1 cellular context compared by ENCODE assay signal in the genomic region with DNA sequence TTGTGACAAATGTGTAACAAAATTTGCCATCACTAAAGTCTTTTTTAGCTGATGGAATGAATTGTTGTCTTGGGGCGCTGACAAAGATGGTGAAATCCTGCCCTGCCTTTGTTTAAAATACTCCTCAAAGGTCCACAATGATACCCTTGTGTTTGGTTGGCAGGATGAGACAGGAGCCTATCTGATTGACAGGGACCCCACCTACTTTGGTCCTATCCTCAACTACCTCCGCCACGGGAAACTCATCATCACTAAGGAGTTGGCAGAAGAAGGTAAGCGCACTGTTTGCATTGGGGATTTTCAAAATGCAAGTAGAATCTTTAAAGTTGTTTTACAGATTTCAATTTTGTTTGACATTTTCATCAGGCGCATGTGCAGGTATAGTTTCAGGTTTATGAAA.
TF ChIP-seq lines count a peak whose summit lies in the region.

No MANE protein-coding gene starts in this region.

TF ChIP-seq in GM23338, 12 proteins besides CTCF, POLR2A, EP300 and RAD21 (continued from another document):
- TF ChIP-seq, protein P1, sequence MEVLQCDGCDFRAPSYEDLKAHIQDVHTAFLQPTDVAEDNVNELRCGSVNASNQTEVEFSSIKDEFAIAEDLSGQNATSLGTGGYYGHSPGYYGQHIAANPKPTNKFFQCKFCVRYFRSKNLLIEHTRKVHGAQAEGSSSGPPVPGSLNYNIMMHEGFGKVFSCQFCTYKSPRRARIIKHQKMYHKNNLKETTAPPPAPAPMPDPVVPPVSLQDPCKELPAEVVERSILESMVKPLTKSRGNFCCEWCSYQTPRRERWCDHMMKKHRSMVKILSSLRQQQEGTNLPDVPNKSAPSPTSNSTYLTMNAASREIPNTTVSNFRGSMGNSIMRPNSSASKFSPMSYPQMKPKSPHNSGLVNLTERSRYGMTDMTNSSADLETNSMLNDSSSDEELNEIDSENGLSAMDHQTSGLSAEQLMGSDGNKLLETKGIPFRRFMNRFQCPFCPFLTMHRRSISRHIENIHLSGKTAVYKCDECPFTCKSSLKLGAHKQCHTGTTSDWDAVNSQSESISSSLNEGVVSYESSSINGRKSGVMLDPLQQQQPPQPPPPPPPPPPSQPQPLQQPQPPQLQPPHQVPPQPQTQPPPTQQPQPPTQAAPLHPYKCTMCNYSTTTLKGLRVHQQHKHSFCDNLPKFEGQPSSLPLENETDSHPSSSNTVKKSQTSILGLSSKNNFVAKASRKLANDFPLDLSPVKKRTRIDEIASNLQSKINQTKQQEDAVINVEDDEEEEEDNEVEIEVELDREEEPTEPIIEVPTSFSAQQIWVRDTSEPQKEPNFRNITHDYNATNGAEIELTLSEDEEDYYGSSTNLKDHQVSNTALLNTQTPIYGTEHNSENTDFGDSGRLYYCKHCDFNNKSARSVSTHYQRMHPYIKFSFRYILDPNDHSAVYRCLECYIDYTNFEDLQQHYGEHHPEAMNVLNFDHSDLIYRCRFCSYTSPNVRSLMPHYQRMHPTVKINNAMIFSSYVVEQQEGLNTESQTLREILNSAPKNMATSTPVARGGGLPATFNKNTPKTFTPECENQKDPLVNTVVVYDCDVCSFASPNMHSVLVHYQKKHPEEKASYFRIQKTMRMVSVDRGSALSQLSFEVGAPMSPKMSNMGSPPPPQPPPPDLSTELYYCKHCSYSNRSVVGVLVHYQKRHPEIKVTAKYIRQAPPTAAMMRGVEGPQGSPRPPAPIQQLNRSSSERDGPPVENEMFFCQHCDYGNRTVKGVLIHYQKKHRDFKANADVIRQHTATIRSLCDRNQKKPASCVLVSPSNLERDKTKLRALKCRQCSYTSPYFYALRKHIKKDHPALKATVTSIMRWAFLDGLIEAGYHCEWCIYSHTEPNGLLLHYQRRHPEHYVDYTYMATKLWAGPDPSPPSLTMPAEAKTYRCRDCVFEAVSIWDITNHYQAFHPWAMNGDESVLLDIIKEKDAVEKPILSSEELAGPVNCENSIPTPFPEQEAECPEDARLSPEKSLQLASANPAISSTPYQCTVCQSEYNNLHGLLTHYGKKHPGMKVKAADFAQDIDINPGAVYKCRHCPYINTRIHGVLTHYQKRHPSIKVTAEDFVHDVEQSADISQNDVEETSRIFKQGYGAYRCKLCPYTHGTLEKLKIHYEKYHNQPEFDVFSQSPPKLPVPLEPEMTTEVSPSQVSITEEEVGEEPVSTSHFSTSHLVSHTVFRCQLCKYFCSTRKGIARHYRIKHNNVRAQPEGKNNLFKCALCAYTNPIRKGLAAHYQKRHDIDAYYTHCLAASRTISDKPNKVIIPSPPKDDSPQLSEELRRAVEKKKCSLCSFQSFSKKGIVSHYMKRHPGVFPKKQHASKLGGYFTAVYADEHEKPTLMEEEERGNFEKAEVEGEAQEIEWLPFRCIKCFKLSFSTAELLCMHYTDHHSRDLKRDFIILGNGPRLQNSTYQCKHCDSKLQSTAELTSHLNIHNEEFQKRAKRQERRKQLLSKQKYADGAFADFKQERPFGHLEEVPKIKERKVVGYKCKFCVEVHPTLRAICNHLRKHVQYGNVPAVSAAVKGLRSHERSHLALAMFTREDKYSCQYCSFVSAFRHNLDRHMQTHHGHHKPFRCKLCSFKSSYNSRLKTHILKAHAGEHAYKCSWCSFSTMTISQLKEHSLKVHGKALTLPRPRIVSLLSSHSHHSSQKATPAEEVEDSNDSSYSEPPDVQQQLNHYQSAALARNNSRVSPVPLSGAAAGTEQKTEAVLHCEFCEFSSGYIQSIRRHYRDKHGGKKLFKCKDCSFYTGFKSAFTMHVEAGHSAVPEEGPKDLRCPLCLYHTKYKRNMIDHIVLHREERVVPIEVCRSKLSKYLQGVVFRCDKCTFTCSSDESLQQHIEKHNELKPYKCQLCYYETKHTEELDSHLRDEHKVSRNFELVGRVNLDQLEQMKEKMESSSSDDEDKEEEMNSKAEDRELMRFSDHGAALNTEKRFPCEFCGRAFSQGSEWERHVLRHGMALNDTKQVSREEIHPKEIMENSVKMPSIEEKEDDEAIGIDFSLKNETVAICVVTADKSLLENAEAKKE (CRISPR knock-in tag; IDR thresholded peaks at IDR 0.05), result no peak
- TF ChIP-seq ZNF331 (CRISPR knock-in tag; IDR thresholded peaks at IDR 0.05; ENCODE audit: low read depth), result no peak
- no peak for TF ChIP-seq EZH2phosphoT487 (IDR thresholded peaks at IDR 0.05; ENCODE audit: unreplicated experiment)
- TF ChIP-seq STAT1 (IDR thresholded peaks at IDR 0.05; ENCODE audit: unreplicated experiment), result no peak
- no peak for TF ChIP-seq POLR2AphosphoS5 (IDR thresholded peaks at IDR 0.05; ENCODE audit: low read depth)
- no peak for TF ChIP-seq JUNB (IDR thresholded peaks at IDR 0.05; ENCODE audit: unreplicated experiment)
- no peak for TF ChIP-seq NANOG (IDR thresholded peaks at IDR 0.05; ENCODE audit: borderline replicate concordance)
- TF ChIP-seq ZNF114 (CRISPR knock-in tag; IDR thresholded peaks at IDR 0.05), result no peak
- TF ChIP-seq, protein P2, sequence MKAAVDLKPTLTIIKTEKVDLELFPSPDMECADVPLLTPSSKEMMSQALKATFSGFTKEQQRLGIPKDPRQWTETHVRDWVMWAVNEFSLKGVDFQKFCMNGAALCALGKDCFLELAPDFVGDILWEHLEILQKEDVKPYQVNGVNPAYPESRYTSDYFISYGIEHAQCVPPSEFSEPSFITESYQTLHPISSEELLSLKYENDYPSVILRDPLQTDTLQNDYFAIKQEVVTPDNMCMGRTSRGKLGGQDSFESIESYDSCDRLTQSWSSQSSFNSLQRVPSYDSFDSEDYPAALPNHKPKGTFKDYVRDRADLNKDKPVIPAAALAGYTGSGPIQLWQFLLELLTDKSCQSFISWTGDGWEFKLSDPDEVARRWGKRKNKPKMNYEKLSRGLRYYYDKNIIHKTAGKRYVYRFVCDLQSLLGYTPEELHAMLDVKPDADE (IDR thresholded peaks at IDR 0.05), result no peak
- no peak for TF ChIP-seq EZH2 (IDR thresholded peaks at IDR 0.05; ENCODE audit: low read depth, unreplicated experiment)
- TF ChIP-seq, protein P3, sequence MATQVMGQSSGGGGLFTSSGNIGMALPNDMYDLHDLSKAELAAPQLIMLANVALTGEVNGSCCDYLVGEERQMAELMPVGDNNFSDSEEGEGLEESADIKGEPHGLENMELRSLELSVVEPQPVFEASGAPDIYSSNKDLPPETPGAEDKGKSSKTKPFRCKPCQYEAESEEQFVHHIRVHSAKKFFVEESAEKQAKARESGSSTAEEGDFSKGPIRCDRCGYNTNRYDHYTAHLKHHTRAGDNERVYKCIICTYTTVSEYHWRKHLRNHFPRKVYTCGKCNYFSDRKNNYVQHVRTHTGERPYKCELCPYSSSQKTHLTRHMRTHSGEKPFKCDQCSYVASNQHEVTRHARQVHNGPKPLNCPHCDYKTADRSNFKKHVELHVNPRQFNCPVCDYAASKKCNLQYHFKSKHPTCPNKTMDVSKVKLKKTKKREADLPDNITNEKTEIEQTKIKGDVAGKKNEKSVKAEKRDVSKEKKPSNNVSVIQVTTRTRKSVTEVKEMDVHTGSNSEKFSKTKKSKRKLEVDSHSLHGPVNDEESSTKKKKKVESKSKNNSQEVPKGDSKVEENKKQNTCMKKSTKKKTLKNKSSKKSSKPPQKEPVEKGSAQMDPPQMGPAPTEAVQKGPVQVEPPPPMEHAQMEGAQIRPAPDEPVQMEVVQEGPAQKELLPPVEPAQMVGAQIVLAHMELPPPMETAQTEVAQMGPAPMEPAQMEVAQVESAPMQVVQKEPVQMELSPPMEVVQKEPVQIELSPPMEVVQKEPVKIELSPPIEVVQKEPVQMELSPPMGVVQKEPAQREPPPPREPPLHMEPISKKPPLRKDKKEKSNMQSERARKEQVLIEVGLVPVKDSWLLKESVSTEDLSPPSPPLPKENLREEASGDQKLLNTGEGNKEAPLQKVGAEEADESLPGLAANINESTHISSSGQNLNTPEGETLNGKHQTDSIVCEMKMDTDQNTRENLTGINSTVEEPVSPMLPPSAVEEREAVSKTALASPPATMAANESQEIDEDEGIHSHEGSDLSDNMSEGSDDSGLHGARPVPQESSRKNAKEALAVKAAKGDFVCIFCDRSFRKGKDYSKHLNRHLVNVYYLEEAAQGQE (IDR thresholded peaks at IDR 0.05; ENCODE audit: unreplicated experiment), result no peak
